ENCODE assay signal across 1 cellular context in genomic region chr15:62390793-62391543, GRCh38.
TF ChIP-seq lines count a peak whose summit lies in the region.

No MANE protein-coding gene starts in this region.

TF ChIP-seq in HepG2, 621 proteins besides CTCF, POLR2A, EP300 and RAD21 (continued from another document and continues in another):
- TF ChIP-seq DMTF1 (CRISPR knock-in tag; IDR thresholded peaks at IDR 0.05): no peak
- no peak for TF ChIP-seq MIXL1 (CRISPR knock-in tag; IDR thresholded peaks at IDR 0.05)
- 0 out of 2 replicates have a peak, but pooled peaks have one; percentile 26 for TF ChIP-seq TP53 (CRISPR knock-in tag; conservative IDR thresholded peaks at IDR 0.05)
- TF ChIP-seq PHF21A (CRISPR knock-in tag; IDR thresholded peaks at IDR 0.05): no peak
- TF ChIP-seq ZNF121 (CRISPR knock-in tag; IDR thresholded peaks at IDR 0.05): no peak
- no peak for TF ChIP-seq PLRG1 (conservative IDR thresholded peaks at IDR 0.05)
- TF ChIP-seq, protein P1, sequence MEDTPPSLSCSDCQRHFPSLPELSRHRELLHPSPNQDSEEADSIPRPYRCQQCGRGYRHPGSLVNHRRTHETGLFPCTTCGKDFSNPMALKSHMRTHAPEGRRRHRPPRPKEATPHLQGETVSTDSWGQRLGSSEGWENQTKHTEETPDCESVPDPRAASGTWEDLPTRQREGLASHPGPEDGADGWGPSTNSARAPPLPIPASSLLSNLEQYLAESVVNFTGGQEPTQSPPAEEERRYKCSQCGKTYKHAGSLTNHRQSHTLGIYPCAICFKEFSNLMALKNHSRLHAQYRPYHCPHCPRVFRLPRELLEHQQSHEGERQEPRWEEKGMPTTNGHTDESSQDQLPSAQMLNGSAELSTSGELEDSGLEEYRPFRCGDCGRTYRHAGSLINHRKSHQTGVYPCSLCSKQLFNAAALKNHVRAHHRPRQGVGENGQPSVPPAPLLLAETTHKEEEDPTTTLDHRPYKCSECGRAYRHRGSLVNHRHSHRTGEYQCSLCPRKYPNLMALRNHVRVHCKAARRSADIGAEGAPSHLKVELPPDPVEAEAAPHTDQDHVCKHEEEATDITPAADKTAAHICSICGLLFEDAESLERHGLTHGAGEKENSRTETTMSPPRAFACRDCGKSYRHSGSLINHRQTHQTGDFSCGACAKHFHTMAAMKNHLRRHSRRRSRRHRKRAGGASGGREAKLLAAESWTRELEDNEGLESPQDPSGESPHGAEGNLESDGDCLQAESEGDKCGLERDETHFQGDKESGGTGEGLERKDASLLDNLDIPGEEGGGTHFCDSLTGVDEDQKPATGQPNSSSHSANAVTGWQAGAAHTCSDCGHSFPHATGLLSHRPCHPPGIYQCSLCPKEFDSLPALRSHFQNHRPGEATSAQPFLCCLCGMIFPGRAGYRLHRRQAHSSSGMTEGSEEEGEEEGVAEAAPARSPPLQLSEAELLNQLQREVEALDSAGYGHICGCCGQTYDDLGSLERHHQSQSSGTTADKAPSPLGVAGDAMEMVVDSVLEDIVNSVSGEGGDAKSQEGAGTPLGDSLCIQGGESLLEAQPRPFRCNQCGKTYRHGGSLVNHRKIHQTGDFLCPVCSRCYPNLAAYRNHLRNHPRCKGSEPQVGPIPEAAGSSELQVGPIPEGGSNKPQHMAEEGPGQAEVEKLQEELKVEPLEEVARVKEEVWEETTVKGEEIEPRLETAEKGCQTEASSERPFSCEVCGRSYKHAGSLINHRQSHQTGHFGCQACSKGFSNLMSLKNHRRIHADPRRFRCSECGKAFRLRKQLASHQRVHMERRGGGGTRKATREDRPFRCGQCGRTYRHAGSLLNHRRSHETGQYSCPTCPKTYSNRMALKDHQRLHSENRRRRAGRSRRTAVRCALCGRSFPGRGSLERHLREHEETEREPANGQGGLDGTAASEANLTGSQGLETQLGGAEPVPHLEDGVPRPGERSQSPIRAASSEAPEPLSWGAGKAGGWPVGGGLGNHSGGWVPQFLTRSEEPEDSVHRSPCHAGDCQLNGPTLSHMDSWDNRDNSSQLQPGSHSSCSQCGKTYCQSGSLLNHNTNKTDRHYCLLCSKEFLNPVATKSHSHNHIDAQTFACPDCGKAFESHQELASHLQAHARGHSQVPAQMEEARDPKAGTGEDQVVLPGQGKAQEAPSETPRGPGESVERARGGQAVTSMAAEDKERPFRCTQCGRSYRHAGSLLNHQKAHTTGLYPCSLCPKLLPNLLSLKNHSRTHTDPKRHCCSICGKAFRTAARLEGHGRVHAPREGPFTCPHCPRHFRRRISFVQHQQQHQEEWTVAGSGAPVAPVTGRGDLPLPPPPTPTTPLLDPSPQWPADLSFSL (CRISPR knock-in tag; IDR thresholded peaks at IDR 0.05): no peak
- no peak for TF ChIP-seq ZBTB42 (CRISPR knock-in tag; IDR thresholded peaks at IDR 0.05)
- TF ChIP-seq DBP (CRISPR knock-in tag; IDR thresholded peaks at IDR 0.05; ENCODE audit: not compliant biosample characterization): no peak
- TF ChIP-seq MYC (CRISPR knock-in tag; IDR thresholded peaks at IDR 0.05; ENCODE audit: borderline replicate concordance): 0 out of 2 replicates have a peak, but pooled peaks have one; percentile 2
- TF ChIP-seq HNF4A (CRISPR knock-in tag; IDR thresholded peaks at IDR 0.05): 0 out of 2 replicates have a peak, but pooled peaks have one; percentile 18
- no peak for TF ChIP-seq CSRNP2 (CRISPR knock-in tag; conservative IDR thresholded peaks at IDR 0.05; ENCODE audit: low read depth)
- TF ChIP-seq ZSCAN29 (CRISPR knock-in tag; conservative IDR thresholded peaks at IDR 0.05): no peak
- no peak; a peak in 1 of 4 replicates for TF ChIP-seq HMGXB4 (CRISPR knock-in tag; IDR thresholded peaks at IDR 0.05; ENCODE audit: borderline replicate concordance in 1 of 2, low read depth in 1 of 2)
- TF ChIP-seq ZNF75D (CRISPR knock-in tag; IDR thresholded peaks at IDR 0.05; ENCODE audit: borderline replicate concordance): no peak
- TF ChIP-seq HES4 (CRISPR knock-in tag; IDR thresholded peaks at IDR 0.05; ENCODE audit: borderline replicate concordance): no peak
- TF ChIP-seq ZNF883 (CRISPR knock-in tag; IDR thresholded peaks at IDR 0.05; ENCODE audit: not compliant biosample characterization): no peak
- peak; percentile 64; the same call in 1 of the 2 replicates for TF ChIP-seq KMT2A (CRISPR knock-in tag; IDR thresholded peaks at IDR 0.05)
- TF ChIP-seq YEATS4 (CRISPR knock-in tag; IDR thresholded peaks at IDR 0.05; ENCODE audit: borderline replicate concordance): 0 out of 2 replicates have a peak, but pooled peaks have one; percentile 10
- TF ChIP-seq, protein P2, sequence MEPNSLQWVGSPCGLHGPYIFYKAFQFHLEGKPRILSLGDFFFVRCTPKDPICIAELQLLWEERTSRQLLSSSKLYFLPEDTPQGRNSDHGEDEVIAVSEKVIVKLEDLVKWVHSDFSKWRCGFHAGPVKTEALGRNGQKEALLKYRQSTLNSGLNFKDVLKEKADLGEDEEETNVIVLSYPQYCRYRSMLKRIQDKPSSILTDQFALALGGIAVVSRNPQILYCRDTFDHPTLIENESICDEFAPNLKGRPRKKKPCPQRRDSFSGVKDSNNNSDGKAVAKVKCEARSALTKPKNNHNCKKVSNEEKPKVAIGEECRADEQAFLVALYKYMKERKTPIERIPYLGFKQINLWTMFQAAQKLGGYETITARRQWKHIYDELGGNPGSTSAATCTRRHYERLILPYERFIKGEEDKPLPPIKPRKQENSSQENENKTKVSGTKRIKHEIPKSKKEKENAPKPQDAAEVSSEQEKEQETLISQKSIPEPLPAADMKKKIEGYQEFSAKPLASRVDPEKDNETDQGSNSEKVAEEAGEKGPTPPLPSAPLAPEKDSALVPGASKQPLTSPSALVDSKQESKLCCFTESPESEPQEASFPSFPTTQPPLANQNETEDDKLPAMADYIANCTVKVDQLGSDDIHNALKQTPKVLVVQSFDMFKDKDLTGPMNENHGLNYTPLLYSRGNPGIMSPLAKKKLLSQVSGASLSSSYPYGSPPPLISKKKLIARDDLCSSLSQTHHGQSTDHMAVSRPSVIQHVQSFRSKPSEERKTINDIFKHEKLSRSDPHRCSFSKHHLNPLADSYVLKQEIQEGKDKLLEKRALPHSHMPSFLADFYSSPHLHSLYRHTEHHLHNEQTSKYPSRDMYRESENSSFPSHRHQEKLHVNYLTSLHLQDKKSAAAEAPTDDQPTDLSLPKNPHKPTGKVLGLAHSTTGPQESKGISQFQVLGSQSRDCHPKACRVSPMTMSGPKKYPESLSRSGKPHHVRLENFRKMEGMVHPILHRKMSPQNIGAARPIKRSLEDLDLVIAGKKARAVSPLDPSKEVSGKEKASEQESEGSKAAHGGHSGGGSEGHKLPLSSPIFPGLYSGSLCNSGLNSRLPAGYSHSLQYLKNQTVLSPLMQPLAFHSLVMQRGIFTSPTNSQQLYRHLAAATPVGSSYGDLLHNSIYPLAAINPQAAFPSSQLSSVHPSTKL (CRISPR knock-in tag; IDR thresholded peaks at IDR 0.05): no peak
- TF ChIP-seq PHF20 (CRISPR knock-in tag; IDR thresholded peaks at IDR 0.05): no peak
- no peak for TF ChIP-seq BORCS8-MEF2B (CRISPR knock-in tag; IDR thresholded peaks at IDR 0.05)
- TF ChIP-seq MED8 (CRISPR knock-in tag; IDR thresholded peaks at IDR 0.05; ENCODE audit: insufficient replicate concordance): no peak
- no peak for TF ChIP-seq ZNF251 (CRISPR knock-in tag; IDR thresholded peaks at IDR 0.05)
- TF ChIP-seq ZBTB38 (CRISPR knock-in tag; IDR thresholded peaks at IDR 0.05): no peak
- TF ChIP-seq, protein P3, sequence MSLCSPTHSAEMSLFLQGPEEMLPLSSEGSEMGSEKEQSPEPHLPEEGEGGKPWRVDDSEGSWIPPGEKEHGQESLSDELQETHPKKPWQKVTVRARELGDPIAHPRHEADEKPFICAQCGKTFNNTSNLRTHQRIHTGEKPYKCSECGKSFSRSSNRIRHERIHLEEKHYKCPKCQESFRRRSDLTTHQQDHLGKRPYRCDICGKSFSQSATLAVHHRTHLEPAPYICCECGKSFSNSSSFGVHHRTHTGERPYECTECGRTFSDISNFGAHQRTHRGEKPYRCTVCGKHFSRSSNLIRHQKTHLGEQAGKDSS (CRISPR knock-in tag; IDR thresholded peaks at IDR 0.05; ENCODE audit: borderline replicate concordance, low read depth): no peak; the same call in 1 of the 2 replicates
- TF ChIP-seq IKZF1 (IDR thresholded peaks at IDR 0.05): no peak
- TF ChIP-seq ZNF772 (CRISPR knock-in tag; IDR thresholded peaks at IDR 0.05): no peak
- no peak for TF ChIP-seq ZNF570 (CRISPR knock-in tag; IDR thresholded peaks at IDR 0.05; ENCODE audit: borderline replicate concordance)
- TF ChIP-seq, protein P4, sequence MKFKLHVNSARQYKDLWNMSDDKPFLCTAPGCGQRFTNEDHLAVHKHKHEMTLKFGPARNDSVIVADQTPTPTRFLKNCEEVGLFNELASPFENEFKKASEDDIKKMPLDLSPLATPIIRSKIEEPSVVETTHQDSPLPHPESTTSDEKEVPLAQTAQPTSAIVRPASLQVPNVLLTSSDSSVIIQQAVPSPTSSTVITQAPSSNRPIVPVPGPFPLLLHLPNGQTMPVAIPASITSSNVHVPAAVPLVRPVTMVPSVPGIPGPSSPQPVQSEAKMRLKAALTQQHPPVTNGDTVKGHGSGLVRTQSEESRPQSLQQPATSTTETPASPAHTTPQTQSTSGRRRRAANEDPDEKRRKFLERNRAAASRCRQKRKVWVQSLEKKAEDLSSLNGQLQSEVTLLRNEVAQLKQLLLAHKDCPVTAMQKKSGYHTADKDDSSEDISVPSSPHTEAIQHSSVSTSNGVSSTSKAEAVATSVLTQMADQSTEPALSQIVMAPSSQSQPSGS (CRISPR knock-in tag; IDR thresholded peaks at IDR 0.05): no peak
- TF ChIP-seq CREM (IDR thresholded peaks at IDR 0.05): no peak; the same call in 1 of the 2 replicates
- TF ChIP-seq CREM (CRISPR knock-in tag; IDR thresholded peaks at IDR 0.05): no peak
- TF ChIP-seq STAT5B (CRISPR knock-in tag; IDR thresholded peaks at IDR 0.05): no peak
- TF ChIP-seq, protein P5, sequence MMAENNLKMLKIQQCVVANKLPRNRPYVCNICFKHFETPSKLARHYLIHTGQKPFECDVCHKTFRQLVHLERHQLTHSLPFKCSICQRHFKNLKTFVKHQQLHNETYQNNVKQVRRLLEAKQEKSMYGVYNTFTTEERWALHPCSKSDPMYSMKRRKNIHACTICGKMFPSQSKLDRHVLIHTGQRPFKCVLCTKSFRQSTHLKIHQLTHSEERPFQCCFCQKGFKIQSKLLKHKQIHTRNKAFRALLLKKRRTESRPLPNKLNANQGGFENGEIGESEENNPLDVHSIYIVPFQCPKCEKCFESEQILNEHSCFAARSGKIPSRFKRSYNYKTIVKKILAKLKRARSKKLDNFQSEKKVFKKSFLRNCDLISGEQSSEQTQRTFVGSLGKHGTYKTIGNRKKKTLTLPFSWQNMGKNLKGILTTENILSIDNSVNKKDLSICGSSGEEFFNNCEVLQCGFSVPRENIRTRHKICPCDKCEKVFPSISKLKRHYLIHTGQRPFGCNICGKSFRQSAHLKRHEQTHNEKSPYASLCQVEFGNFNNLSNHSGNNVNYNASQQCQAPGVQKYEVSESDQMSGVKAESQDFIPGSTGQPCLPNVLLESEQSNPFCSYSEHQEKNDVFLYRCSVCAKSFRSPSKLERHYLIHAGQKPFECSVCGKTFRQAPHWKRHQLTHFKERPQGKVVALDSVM (CRISPR knock-in tag; IDR thresholded peaks at IDR 0.05): no peak
- TF ChIP-seq ZNF20 (CRISPR knock-in tag; IDR thresholded peaks at IDR 0.05): no peak
- TF ChIP-seq WIZ (CRISPR knock-in tag; IDR thresholded peaks at IDR 0.05): no peak
- no peak for TF ChIP-seq MZF1 (CRISPR knock-in tag; IDR thresholded peaks at IDR 0.05; ENCODE audit: borderline replicate concordance)
- TF ChIP-seq BRCA1 (CRISPR knock-in tag; IDR thresholded peaks at IDR 0.05): no peak
- TF ChIP-seq SRSF4 (IDR thresholded peaks at IDR 0.05; ENCODE audit: low read depth, low read length, poor library complexity, severe bottlenecking): no peak
- TF ChIP-seq ZNF768 (CRISPR knock-in tag; IDR thresholded peaks at IDR 0.05): no peak; the same call in 1 of the 2 replicates
